ENCODE assay signal across 26 cellular contexts in the genomic region with DNA sequence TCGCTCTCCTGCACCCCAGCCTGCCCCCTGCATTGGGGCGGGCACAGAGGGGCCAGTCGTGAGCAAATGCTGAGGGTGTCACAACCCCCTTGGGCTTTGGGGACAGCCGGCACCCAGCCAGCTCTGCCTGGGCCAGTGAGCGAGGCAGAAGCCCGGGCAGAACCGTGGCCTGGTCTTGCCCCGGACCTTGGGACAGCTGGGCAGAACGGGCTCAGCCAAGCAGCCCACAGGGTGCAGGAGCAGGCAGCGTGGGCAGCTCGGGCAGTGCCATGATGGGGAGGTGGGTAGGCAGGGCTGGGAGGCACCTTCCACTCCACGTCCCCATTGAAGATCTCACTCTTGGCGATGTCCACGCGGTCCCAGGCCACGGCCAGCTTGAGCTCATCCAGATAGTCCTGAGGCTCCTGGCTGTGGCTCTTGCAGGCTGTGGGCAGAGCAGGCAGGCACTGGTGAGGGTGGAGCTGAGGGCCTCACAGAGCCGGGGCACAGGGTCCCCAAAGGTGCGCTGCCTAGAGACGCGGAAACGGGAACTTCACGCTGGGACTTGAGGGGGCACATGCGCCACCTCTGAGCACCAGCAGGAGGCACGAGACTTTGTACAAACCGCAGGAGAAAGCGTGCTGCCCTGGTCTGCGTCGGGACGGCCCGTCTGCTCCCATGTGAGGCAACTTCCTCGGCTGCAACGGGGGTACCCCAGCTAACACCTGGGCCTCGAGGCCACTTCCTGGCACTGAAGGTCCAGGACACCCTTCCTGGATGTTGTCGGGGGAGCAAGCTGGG. TPM values are rescaled to one million over a fixed set of nuclear protein-coding genes. Genes with fewer than 3 reads are reported as not detected.
DNase-seq lines count a peak whose midpoint lies in the region; ATAC-seq and TF ChIP-seq lines count a peak whose summit lies in the region.
"Had no signal": no experiment of that assay in that cellular context is flagged by ENCODE, and none has a peak within 500 bp of the region (broad histone marks: within the 10 kb centered on the region; RNA-seq: fewer than 3 reads in every experiment).

No MANE protein-coding gene starts in this region.

- BruUV-seq in PC-3 (replicated peaks; lab: Mats Ljungman, UMichigan), result no TSS peak

- POLR2A ChIA-PET in PC-3 (lab: Charles Lee; ENCODE audit: unreplicated experiment), result no interaction called here

- intact Hi-C loops in PC-3 (cut with micrococcal nuclease), result no loop called here

- H3K27me3 Mint-ChIP-seq in nephron progenitor cell (ENCODE audit: low read depth, poor library complexity), result no peaks in the 10 kb centered on the region
- H3K27me3 Mint-ChIP-seq in natural killer cell treated with Interleukin-12 subunit alpha and Interleukin-12 subunit beta and Interleukin-15 and Interleukin-18, amount 100 ng/mL, for 72 hours, result no peaks in the 10 kb centered on the region
- H3K27me3 Mint-ChIP-seq: activated B cell treated with CpG ODN at 0.5 μM for 24 hours; naive thymus-derived CD8-positive, alpha-beta T cell; type B pancreatic cell had no signal

- H3K36me3 ChIP-seq in DND-41 (ENCODE audit: insufficient read depth, low read length) (no peaks in the 10 kb centered on the region), PC-3 (ENCODE audit: low read depth, low read length) (no peaks in the 10 kb centered on the region)
- H3K36me3 ChIP-seq: adrenal gland, gastroesophageal sphincter, ovary, right atrium auricular region, SJCRH30, spleen had no signal

- H3K4me3 Mint-ChIP-seq in nephron progenitor cell, result no peak overlapping the region
- H3K4me3 Mint-ChIP-seq in natural killer cell treated with Interleukin-12 subunit alpha and Interleukin-12 subunit beta and Interleukin-15 and Interleukin-18, amount 100 ng/mL, for 72 hours, result no peak overlapping the region
- H3K4me3 Mint-ChIP-seq: activated B cell treated with CpG ODN at 0.5 μM for 24 hours; activated naive CD4-positive, alpha-beta T cell treated with anti-CD3 and anti-CD28 coated beads for 36 hours; brain; naive thymus-derived CD8-positive, alpha-beta T cell; type B pancreatic cell had no signal

- no peaks in the 10 kb centered on the region for H3F3A ChIP-seq in PC-3 (ENCODE audit: low read length, unreplicated experiment)

- DNase-seq in DND-41 (no peak), PC-3 (no peak), nephron progenitor cell (no peak), GM03348 (ENCODE audit: low spot score) (no peak)
- no peak for DNase-seq in natural killer cell treated with Interleukin-12 subunit alpha and Interleukin-12 subunit beta and Interleukin-15 and Interleukin-18, amount 100 ng/mL, for 72 hours (ENCODE audit: low spot score)
- DNase-seq: activated B cell treated with CpG ODN at 0.5 μM for 24 hours; activated naive CD4-positive, alpha-beta T cell treated with anti-CD3 and anti-CD28 coated beads for 36 hours; adrenal gland; Calu3; dorsolateral prefrontal cortex; hippocampal formation; naive thymus-derived CD8-positive, alpha-beta T cell; NCI-H1105 treated with DMSO at 0.1 percent for 48 hours; NCI-H2029 treated with DMSO at 0.1 percent for 48 hours; NCI-H2227 treated with DMSO at 0.1 percent for 48 hours; NCI-H69; ovary; SJCRH30; spleen had no signal

- H3K4me3 ChIP-seq in DND-41 (ENCODE audit: low read depth in 1 of 2, low read length in 2 of 2) (no peak overlapping the region), GM12875 (ENCODE audit: low read depth, low read length) (no peak overlapping the region), PC-3 (ENCODE audit: low read length) (no peak overlapping the region)
- H3K4me3 ChIP-seq: adrenal gland, dorsolateral prefrontal cortex, gastroesophageal sphincter, ovary, right atrium auricular region, SJCRH30, spleen had no signal

- H3K4me1 Mint-ChIP-seq in nephron progenitor cell, result peaks cover 45% of the 10 kb centered on the region
- H3K4me1 Mint-ChIP-seq in natural killer cell treated with Interleukin-12 subunit alpha and Interleukin-12 subunit beta and Interleukin-15 and Interleukin-18, amount 100 ng/mL, for 72 hours (ENCODE audit: low read depth in 2 of 2), result no peaks in the 10 kb centered on the region
- H3K4me1 Mint-ChIP-seq: brain had no signal

- peaks cover 5% of the 10 kb centered on the region; the same call in 1 of the 2 replicates for H3K4me1 ChIP-seq in DND-41 (ENCODE audit: insufficient read depth, low read length)
- H3K4me1 ChIP-seq in PC-3 (ENCODE audit: insufficient read depth, low read length), result 0 out of 2 replicates have a peak, but pooled peaks cover 3% of the 10 kb centered on the region
- H3K4me1 ChIP-seq: SJCRH30 had no signal

- H4K20me1 ChIP-seq in DND-41 (ENCODE audit: insufficient read depth, low read length) (no peaks in the 10 kb centered on the region; the same call in 1 of the 2 replicates), PC-3 (ENCODE audit: low read length) (no peaks in the 10 kb centered on the region)

- no peaks in the 10 kb centered on the region for H3K9me2 ChIP-seq in PC-3 (replicated peaks; ENCODE audit: low read length)

- TF ChIP-seq CTCF in DND-41 (IDR thresholded peaks at IDR 0.05; ENCODE audit: borderline replicate concordance, extremely low read depth, low read length, poor library complexity, severe bottlenecking), result peak; percentile 30
- peak; percentile 33; the same call in 1 of the 2 replicates for TF ChIP-seq CTCF in GM12875 (IDR thresholded peaks at IDR 0.05; ENCODE audit: borderline replicate concordance, insufficient read depth, low read depth, low read length)
- TF ChIP-seq CTCF in PC-3 (conservative IDR thresholded peaks at IDR 0.05; ENCODE audit: low read depth, low read length), result peak; percentile 31; the same call in 1 of the 2 replicates
- TF ChIP-seq CTCF in nephron progenitor cell (IDR thresholded peaks at IDR 0.05), result peak; percentile 19

- H3K27me3 ChIP-seq in DND-41 (ENCODE audit: insufficient read depth, low read length, poor library complexity) (no peaks in the 10 kb centered on the region), PC-3 (ENCODE audit: low read length) (no peaks in the 10 kb centered on the region)
- H3K27me3 ChIP-seq: dorsolateral prefrontal cortex, ovary, right atrium auricular region had no signal

- H3K27ac ChIP-seq in DND-41 (ENCODE audit: low read length) (no peak overlapping the region), PC-3 (ENCODE audit: low read length) (no peak overlapping the region)
- H3K27ac ChIP-seq: adrenal gland, dorsolateral prefrontal cortex, gastroesophageal sphincter, ovary, right atrium auricular region, SJCRH30, spleen had no signal

- H3K9me3 Mint-ChIP-seq in nephron progenitor cell, result no peaks in the 10 kb centered on the region
- no peaks in the 10 kb centered on the region for H3K9me3 Mint-ChIP-seq in natural killer cell treated with Interleukin-12 subunit alpha and Interleukin-12 subunit beta and Interleukin-15 and Interleukin-18, amount 100 ng/mL, for 72 hours
- H3K9me3 Mint-ChIP-seq: activated B cell treated with CpG ODN at 0.5 μM for 24 hours; activated naive CD4-positive, alpha-beta T cell treated with anti-CD3 and anti-CD28 coated beads for 36 hours; brain; naive thymus-derived CD8-positive, alpha-beta T cell; type B pancreatic cell had no signal

- no peaks in the 10 kb centered on the region for H3K9me3 ChIP-seq in DND-41 (ENCODE audit: insufficient read depth, low read length, severe bottlenecking)
- no peaks in the 10 kb centered on the region for H3K9me3 ChIP-seq in PC-3 (ENCODE audit: low read length)
- H3K9me3 ChIP-seq: adrenal gland, gastroesophageal sphincter, ovary, right atrium auricular region, SJCRH30, spleen had no signal

- no peaks in the 10 kb centered on the region for H3K79me2 ChIP-seq in DND-41 (ENCODE audit: insufficient read depth, low read length)
- no peaks in the 10 kb centered on the region for H3K79me2 ChIP-seq in PC-3 (ENCODE audit: low read length)

- ATAC-seq in DND-41 (ENCODE audit: insufficient read depth, low read depth), result no peak
- no peak for ATAC-seq in PC-3
- no peak for ATAC-seq in HG03565 (IDR thresholded peaks at IDR 0.05; ENCODE audit: unreplicated experiment)
- no peak for ATAC-seq in natural killer cell treated with Interleukin-12 subunit alpha and Interleukin-12 subunit beta and Interleukin-15 and Interleukin-18, amount 100 ng/mL, for 72 hours
- ATAC-seq: gastroesophageal sphincter; naive thymus-derived CD8-positive, alpha-beta T cell had no signal

- H3K4me2 ChIP-seq in DND-41 (ENCODE audit: insufficient read depth, low read length), result no peak overlapping the region
- H3K4me2 ChIP-seq in PC-3 (ENCODE audit: low read length), result no peak overlapping the region

- H3K27ac Mint-ChIP-seq in nephron progenitor cell, result no peak overlapping the region
- no peak overlapping the region for H3K27ac Mint-ChIP-seq in natural killer cell treated with Interleukin-12 subunit alpha and Interleukin-12 subunit beta and Interleukin-15 and Interleukin-18, amount 100 ng/mL, for 72 hours
- H3K27ac Mint-ChIP-seq: activated B cell treated with CpG ODN at 0.5 μM for 24 hours; activated naive CD4-positive, alpha-beta T cell treated with anti-CD3 and anti-CD28 coated beads for 36 hours; naive thymus-derived CD8-positive, alpha-beta T cell; type B pancreatic cell had no signal

- no peaks in the 10 kb centered on the region for H3K36me3 Mint-ChIP-seq in nephron progenitor cell (ENCODE audit: low read depth)
- no peaks in the 10 kb centered on the region for H3K36me3 Mint-ChIP-seq in natural killer cell treated with Interleukin-12 subunit alpha and Interleukin-12 subunit beta and Interleukin-15 and Interleukin-18, amount 100 ng/mL, for 72 hours
- H3K36me3 Mint-ChIP-seq: brain; naive thymus-derived CD8-positive, alpha-beta T cell; type B pancreatic cell had no signal

- no peak overlapping the region for H2AFZ ChIP-seq in DND-41 (ENCODE audit: low read depth, low read length)
- H2AFZ ChIP-seq in PC-3 (ENCODE audit: low read length), result no peak overlapping the region

- H3K9ac ChIP-seq in DND-41 (ENCODE audit: low read depth, low read length) (no peak overlapping the region), PC-3 (ENCODE audit: low read length) (no peak overlapping the region)

- CTCF ChIA-PET in PC-3 (lab: Charles Lee), result no interaction called here

RNA-seq across cellular contexts. Expression of a gene that starts 15.2 kb away (rescaled TPM):
- 88.3 and 98.5 TPM in 2 replicates for total RNA-seq in PC-3 (2014; rRNA removed)
- 10 to 100 TPM; 66.0 to 98.2 TPM for total RNA-seq in natural killer cell treated with Interleukin-12 subunit alpha and Interleukin-12 subunit beta and Interleukin-15 and Interleukin-18, amount 100 ng/mL, for 72 hours

RNA-seq across cellular contexts. Expression of a gene that starts 28.5 kb away (rescaled TPM):
- 0.06 TPM in 1 of 2 replicates, not detected in the other for total RNA-seq in PC-3 (2014; rRNA removed)
- total RNA-seq in natural killer cell treated with Interleukin-12 subunit alpha and Interleukin-12 subunit beta and Interleukin-15 and Interleukin-18, amount 100 ng/mL, for 72 hours, result not detected
- total RNA-seq: activated B cell treated with CpG ODN at 0.5 μM for 24 hours; activated naive CD4-positive, alpha-beta T cell treated with anti-CD3 and anti-CD28 coated beads for 36 hours; Calu3; gastroesophageal sphincter; right atrium auricular region; SJCRH30 had no signal

RNA-seq across cellular contexts. Expression of a gene that starts 29.0 kb away (rescaled TPM):
- total RNA-seq in PC-3 (2014; rRNA removed), result 0.40 and 3.0 TPM in 2 replicates
- 1 to 10 TPM in 1 of 2 donors, under 1 TPM in 1; 0.19 to 1.4 TPM for total RNA-seq in natural killer cell treated with Interleukin-12 subunit alpha and Interleukin-12 subunit beta and Interleukin-15 and Interleukin-18, amount 100 ng/mL, for 72 hours
- total RNA-seq: Daoy, SJCRH30 had no signal

RNA-seq across cellular contexts. Expression of a gene that starts 38.7 kb away (rescaled TPM):
- 134 and 140 TPM in 2 replicates for total RNA-seq in PC-3 (2014; rRNA removed)
- total RNA-seq in natural killer cell treated with Interleukin-12 subunit alpha and Interleukin-12 subunit beta and Interleukin-15 and Interleukin-18, amount 100 ng/mL, for 72 hours, result 100 to 1,000 TPM; 306 to 322 TPM
